Comparison of ENCODE assay signal across 1 cellular context in the genomic region with DNA sequence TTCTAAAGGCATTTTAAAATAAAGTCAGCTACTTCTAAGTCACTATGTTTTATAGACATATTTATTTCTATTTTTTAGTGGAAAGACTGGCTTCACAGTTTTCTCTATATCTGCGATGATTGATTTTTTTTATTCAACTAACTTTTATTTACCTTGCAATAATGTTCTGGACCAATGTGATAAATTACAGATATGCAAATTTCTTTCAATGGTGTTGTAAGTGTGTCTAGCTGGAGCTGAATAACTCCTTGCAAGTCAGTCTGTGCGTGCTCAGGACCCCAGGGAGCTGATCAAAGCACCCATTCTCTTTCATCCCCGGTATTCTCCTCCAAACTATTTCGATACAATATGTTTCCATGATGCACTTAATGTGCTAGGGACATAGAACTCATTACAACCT.
TF ChIP-seq lines count a peak whose summit lies in the region.

No MANE protein-coding gene starts in this region.

TF ChIP-seq in HepG2, 621 proteins besides CTCF, POLR2A, EP300 and RAD21:
- TF ChIP-seq, protein P1, sequence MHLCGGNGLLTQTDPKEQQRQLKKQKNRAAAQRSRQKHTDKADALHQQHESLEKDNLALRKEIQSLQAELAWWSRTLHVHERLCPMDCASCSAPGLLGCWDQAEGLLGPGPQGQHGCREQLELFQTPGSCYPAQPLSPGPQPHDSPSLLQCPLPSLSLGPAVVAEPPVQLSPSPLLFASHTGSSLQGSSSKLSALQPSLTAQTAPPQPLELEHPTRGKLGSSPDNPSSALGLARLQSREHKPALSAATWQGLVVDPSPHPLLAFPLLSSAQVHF (CRISPR knock-in tag; IDR thresholded peaks at IDR 0.05), result no peak
- TF ChIP-seq, protein P2, sequence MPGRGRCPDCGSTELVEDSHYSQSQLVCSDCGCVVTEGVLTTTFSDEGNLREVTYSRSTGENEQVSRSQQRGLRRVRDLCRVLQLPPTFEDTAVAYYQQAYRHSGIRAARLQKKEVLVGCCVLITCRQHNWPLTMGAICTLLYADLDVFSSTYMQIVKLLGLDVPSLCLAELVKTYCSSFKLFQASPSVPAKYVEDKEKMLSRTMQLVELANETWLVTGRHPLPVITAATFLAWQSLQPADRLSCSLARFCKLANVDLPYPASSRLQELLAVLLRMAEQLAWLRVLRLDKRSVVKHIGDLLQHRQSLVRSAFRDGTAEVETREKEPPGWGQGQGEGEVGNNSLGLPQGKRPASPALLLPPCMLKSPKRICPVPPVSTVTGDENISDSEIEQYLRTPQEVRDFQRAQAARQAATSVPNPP (CRISPR knock-in tag; IDR thresholded peaks at IDR 0.05), result no peak
- TF ChIP-seq, protein P3, sequence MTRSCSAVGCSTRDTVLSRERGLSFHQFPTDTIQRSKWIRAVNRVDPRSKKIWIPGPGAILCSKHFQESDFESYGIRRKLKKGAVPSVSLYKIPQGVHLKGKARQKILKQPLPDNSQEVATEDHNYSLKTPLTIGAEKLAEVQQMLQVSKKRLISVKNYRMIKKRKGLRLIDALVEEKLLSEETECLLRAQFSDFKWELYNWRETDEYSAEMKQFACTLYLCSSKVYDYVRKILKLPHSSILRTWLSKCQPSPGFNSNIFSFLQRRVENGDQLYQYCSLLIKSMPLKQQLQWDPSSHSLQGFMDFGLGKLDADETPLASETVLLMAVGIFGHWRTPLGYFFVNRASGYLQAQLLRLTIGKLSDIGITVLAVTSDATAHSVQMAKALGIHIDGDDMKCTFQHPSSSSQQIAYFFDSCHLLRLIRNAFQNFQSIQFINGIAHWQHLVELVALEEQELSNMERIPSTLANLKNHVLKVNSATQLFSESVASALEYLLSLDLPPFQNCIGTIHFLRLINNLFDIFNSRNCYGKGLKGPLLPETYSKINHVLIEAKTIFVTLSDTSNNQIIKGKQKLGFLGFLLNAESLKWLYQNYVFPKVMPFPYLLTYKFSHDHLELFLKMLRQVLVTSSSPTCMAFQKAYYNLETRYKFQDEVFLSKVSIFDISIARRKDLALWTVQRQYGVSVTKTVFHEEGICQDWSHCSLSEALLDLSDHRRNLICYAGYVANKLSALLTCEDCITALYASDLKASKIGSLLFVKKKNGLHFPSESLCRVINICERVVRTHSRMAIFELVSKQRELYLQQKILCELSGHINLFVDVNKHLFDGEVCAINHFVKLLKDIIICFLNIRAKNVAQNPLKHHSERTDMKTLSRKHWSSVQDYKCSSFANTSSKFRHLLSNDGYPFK (CRISPR knock-in tag; IDR thresholded peaks at IDR 0.05; ENCODE audit: borderline replicate concordance), result no peak
- TF ChIP-seq ZNF343 (CRISPR knock-in tag; IDR thresholded peaks at IDR 0.05) (no peak), ONECUT2 (CRISPR knock-in tag; IDR thresholded peaks at IDR 0.05) (no peak), ZNF256 (CRISPR knock-in tag; conservative IDR thresholded peaks at IDR 0.05) (no peak), FOXP1 (IDR thresholded peaks at IDR 0.05) (no peak), FOXP1 (CRISPR knock-in tag; IDR thresholded peaks at IDR 0.05) (no peak), DNMT1 (CRISPR knock-in tag; IDR thresholded peaks at IDR 0.05) (no peak), SP140L (CRISPR knock-in tag; IDR thresholded peaks at IDR 0.05; ENCODE audit: borderline replicate concordance) (no peak), REXO4 (CRISPR knock-in tag; IDR thresholded peaks at IDR 0.05; ENCODE audit: borderline replicate concordance) (no peak)
- TF ChIP-seq, protein P4, sequence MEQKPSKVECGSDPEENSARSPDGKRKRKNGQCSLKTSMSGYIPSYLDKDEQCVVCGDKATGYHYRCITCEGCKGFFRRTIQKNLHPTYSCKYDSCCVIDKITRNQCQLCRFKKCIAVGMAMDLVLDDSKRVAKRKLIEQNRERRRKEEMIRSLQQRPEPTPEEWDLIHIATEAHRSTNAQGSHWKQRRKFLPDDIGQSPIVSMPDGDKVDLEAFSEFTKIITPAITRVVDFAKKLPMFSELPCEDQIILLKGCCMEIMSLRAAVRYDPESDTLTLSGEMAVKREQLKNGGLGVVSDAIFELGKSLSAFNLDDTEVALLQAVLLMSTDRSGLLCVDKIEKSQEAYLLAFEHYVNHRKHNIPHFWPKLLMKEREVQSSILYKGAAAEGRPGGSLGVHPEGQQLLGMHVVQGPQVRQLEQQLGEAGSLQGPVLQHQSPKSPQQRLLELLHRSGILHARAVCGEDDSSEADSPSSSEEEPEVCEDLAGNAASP (CRISPR knock-in tag; IDR thresholded peaks at IDR 0.05; ENCODE audit: borderline replicate concordance), result no peak
- TF ChIP-seq, protein P5, sequence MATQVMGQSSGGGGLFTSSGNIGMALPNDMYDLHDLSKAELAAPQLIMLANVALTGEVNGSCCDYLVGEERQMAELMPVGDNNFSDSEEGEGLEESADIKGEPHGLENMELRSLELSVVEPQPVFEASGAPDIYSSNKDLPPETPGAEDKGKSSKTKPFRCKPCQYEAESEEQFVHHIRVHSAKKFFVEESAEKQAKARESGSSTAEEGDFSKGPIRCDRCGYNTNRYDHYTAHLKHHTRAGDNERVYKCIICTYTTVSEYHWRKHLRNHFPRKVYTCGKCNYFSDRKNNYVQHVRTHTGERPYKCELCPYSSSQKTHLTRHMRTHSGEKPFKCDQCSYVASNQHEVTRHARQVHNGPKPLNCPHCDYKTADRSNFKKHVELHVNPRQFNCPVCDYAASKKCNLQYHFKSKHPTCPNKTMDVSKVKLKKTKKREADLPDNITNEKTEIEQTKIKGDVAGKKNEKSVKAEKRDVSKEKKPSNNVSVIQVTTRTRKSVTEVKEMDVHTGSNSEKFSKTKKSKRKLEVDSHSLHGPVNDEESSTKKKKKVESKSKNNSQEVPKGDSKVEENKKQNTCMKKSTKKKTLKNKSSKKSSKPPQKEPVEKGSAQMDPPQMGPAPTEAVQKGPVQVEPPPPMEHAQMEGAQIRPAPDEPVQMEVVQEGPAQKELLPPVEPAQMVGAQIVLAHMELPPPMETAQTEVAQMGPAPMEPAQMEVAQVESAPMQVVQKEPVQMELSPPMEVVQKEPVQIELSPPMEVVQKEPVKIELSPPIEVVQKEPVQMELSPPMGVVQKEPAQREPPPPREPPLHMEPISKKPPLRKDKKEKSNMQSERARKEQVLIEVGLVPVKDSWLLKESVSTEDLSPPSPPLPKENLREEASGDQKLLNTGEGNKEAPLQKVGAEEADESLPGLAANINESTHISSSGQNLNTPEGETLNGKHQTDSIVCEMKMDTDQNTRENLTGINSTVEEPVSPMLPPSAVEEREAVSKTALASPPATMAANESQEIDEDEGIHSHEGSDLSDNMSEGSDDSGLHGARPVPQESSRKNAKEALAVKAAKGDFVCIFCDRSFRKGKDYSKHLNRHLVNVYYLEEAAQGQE (IDR thresholded peaks at IDR 0.05; ENCODE audit: borderline replicate concordance in 1 of 2, low read depth in 1 of 2, low read length in 2 of 2), result no peak
- TF ChIP-seq, protein P6, sequence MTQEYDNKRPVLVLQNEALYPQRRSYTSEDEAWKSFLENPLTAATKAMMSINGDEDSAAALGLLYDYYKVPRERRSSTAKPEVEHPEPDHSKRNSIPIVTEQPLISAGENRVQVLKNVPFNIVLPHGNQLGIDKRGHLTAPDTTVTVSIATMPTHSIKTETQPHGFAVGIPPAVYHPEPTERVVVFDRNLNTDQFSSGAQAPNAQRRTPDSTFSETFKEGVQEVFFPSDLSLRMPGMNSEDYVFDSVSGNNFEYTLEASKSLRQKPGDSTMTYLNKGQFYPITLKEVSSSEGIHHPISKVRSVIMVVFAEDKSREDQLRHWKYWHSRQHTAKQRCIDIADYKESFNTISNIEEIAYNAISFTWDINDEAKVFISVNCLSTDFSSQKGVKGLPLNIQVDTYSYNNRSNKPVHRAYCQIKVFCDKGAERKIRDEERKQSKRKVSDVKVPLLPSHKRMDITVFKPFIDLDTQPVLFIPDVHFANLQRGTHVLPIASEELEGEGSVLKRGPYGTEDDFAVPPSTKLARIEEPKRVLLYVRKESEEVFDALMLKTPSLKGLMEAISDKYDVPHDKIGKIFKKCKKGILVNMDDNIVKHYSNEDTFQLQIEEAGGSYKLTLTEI (CRISPR knock-in tag; conservative IDR thresholded peaks at IDR 0.05), result no peak
- TF ChIP-seq, protein P7, sequence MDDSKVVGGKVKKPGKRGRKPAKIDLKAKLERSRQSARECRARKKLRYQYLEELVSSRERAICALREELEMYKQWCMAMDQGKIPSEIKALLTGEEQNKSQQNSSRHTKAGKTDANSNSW (CRISPR knock-in tag; IDR thresholded peaks at IDR 0.05; ENCODE audit: borderline replicate concordance), result no peak
